16 cellular contexts compared by ENCODE assay signal in the genomic region with DNA sequence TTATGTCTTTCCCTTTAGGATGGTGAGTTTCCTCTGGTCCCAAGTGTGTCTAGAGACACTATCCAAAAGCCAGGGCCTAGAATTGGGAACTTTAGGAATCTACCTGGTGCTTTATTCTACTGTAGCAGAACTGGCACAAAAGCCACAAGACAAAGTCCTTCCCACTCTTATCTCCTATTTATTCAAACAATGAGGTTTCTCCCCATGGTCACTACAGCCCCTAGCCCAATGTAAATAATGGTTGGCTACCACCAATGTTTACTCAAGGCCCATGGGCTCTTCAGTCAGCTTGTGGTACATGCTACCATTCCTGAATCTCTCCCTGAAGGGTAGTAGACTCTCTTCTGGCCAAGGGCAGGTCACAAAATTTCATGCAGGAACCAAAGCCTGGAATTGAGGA.
A peak's percentile ranks its signal among the peaks of the same experiment; 100 is the strongest.
DNase-seq lines count a peak whose midpoint lies in the region; ATAC-seq, FAIRE-seq and TF ChIP-seq lines count a peak whose summit lies in the region.
"Had no signal": no experiment of that assay in that cellular context is flagged by ENCODE, and none has a peak within 500 bp of the region (broad histone marks: within the 10 kb centered on the region; RNA-seq: fewer than 3 reads in every experiment).

No MANE protein-coding gene starts in this region.

- no peaks in the 10 kb centered on the region for H3K79me2 ChIP-seq in HepG2 (ENCODE audit: insufficient read depth, low read length)

- H3K36me3 ChIP-seq in HepG2 (replicated peaks in 1 of 2; ENCODE audit: control insufficient read depth in 1 of 2, insufficient read depth in 2 of 2, low read length in 2 of 2) (no peaks in the 10 kb centered on the region), right lobe of liver (no peaks in the 10 kb centered on the region), endodermal cell (ENCODE audit: control insufficient read depth, insufficient read depth, low read length) (no peaks in the 10 kb centered on the region), heart right ventricle (no peaks in the 10 kb centered on the region)
- H3K36me3 ChIP-seq: BE2C, HAP-1 had no signal

- POLR2A ChIA-PET in HepG2 (lab: Yijun Ruan, JAX): no interaction called here

- CTCF ChIA-PET in HepG2 (lab: Yijun Ruan, JAX; ENCODE audit: low intra/inter-chr PET ratio, low total read pairs): interaction anchor here (1.5 to 1.8 kb wide), 4 partner anchors 917 to 1858 kb away, joined by 3 to 14 read pairs (median 6); no protein-coding TSS in a partner anchor

- 0 out of 2 replicates have a peak overlapping the region, but pooled peaks have one; percentile 4 for H3K4me2 ChIP-seq in HepG2 (ENCODE audit: low read depth, low read length)

- peaks cover 5% of the 10 kb centered on the region for H3K9me3 Mint-ChIP-seq in endodermal cell

- no peak for TF ChIP-seq CTCF in HepG2 (CRISPR knock-in tag; IDR thresholded peaks at IDR 0.05)
- TF ChIP-seq CTCF in right lobe of liver (IDR thresholded peaks at IDR 0.05): no peak
- TF ChIP-seq CTCF in endodermal cell (conservative IDR thresholded peaks at IDR 0.05): no peak
- TF ChIP-seq CTCF in heart right ventricle (IDR thresholded peaks at IDR 0.05): no peak

- in situ Hi-C loops in HepG2 (cut with HindIII; ENCODE audit: extremely low pct_ligation_motif_present, low pct_unique_long_range_greater_than_20kb): loop anchor here (10.0 to 25.0 kb wide), 2 partner anchors 1142 to 1854 kb away; no protein-coding TSS in a partner anchor

- H3K9me3 ChIP-seq in HepG2 (ENCODE audit: low read length) (peaks cover 54% of the 10 kb centered on the region), right lobe of liver (no peaks in the 10 kb centered on the region), endodermal cell (ENCODE audit: control insufficient read depth, low read length) (peaks cover 10% of the 10 kb centered on the region), heart right ventricle (peaks cover 0 to 23% (median 6%) of the 10 kb centered on the region in 11 donors)
- H3K9me3 ChIP-seq: BE2C, Caco-2, HAP-1 had no signal

- H3K4me3 ChIP-seq in HepG2 (replicated peaks in 1 of 3; ENCODE audit: insufficient read depth in 1 of 3, low read depth in 2 of 3, low read length in 3 of 3): no peak overlapping the region
- no peak overlapping the region for H3K4me3 ChIP-seq in right lobe of liver
- peak overlapping the region; percentile 28 for H3K4me3 ChIP-seq in endodermal cell (ENCODE audit: low read length)
- H3K4me3 ChIP-seq in heart right ventricle: no peak overlapping the region
- H3K4me3 ChIP-seq: GM12878, HAP-1, K562 had no signal

- no peak for TF ChIP-seq POLR2A in HepG2 (IDR thresholded peaks at IDR 0.05; ENCODE audit: insufficient read depth in 1 of 2, low read depth in 2 of 2, low read length in 2 of 2)
- no peak for TF ChIP-seq POLR2A in right lobe of liver (IDR thresholded peaks at IDR 0.05)

- ATAC-seq in HepG2: peak; percentile 62
- no peak for ATAC-seq in right lobe of liver
- ATAC-seq in heart right ventricle: no peak
- ATAC-seq: GM12878, K562 had no signal

- no peak overlapping the region for H3K9ac ChIP-seq in HepG2 (ENCODE audit: insufficient read depth, low read depth, low read length)
- H3K9ac ChIP-seq in endodermal cell (ENCODE audit: extremely low read depth, low read length, poor library complexity, severe bottlenecking): no peak overlapping the region

- H3K27me3 ChIP-seq in HepG2 (ENCODE audit: control insufficient read depth in 1 of 2, insufficient read depth in 2 of 2, low read length in 2 of 2) (no peaks in the 10 kb centered on the region), right lobe of liver (no peaks in the 10 kb centered on the region), endodermal cell (ENCODE audit: control insufficient read depth, insufficient read depth, low read length, poor library complexity, severe bottlenecking) (no peaks in the 10 kb centered on the region), heart right ventricle (no peaks in the 10 kb centered on the region)
- H3K27me3 ChIP-seq: BE2C had no signal

- H3K36me3 Mint-ChIP-seq in endodermal cell (ENCODE audit: low read depth): no peaks in the 10 kb centered on the region
- H3K36me3 Mint-ChIP-seq: CD4-positive, CD25-positive, alpha-beta regulatory T cell; CD8-positive, alpha-beta memory T cell had no signal

- no peaks in the 10 kb centered on the region for H4K20me1 ChIP-seq in HepG2 (ENCODE audit: insufficient read depth, low read length)

- H3K27ac ChIP-seq in HepG2 (ENCODE audit: extremely low read length, insufficient read depth, low read length): no peak overlapping the region
- H3K27ac ChIP-seq in right lobe of liver: no peak overlapping the region
- H3K27ac ChIP-seq in endodermal cell (ENCODE audit: low read depth, low read length): no peak overlapping the region
- H3K27ac ChIP-seq in heart right ventricle: no peak overlapping the region

- intact Hi-C loops in HepG2 (cut with micrococcal nuclease; ENCODE audit: unreplicated experiment) (loop anchor here (5.0 kb wide), 1 partner anchor 1719 kb away; no protein-coding TSS in a partner anchor), right lobe of liver (cut with DNase I) (no loop called here), heart right ventricle (cut with DNase I) (no loop called here)

- BruUV-seq in HepG2 (replicated peaks; lab: Mats Ljungman, UMichigan): no TSS peak

- H3K27ac Mint-ChIP-seq in endodermal cell: peak overlapping the region; percentile 31
- H3K27ac Mint-ChIP-seq: CD4-positive, CD25-positive, alpha-beta regulatory T cell; CD8-positive, alpha-beta memory T cell had no signal

- H2AFZ ChIP-seq in HepG2 (ENCODE audit: low read length): no peak overlapping the region

- H3K27me3 Mint-ChIP-seq in endodermal cell (ENCODE audit: insufficient read depth): no peaks in the 10 kb centered on the region
- H3K27me3 Mint-ChIP-seq: CD4-positive, CD25-positive, alpha-beta regulatory T cell; CD8-positive, alpha-beta memory T cell had no signal

- no peak for TF ChIP-seq EP300 in HepG2 (IDR thresholded peaks at IDR 0.05; ENCODE audit: low read depth in 2 of 2, low read length in 2 of 2)
- no peak for TF ChIP-seq EP300 in HepG2 (CRISPR knock-in tag; IDR thresholded peaks at IDR 0.05; ENCODE audit: borderline replicate concordance)

- no peak overlapping the region for H3K4me3 Mint-ChIP-seq in endodermal cell
- H3K4me3 Mint-ChIP-seq: CD4-positive, CD25-positive, alpha-beta regulatory T cell; CD8-positive, alpha-beta memory T cell had no signal

- peak; percentile 30 for DNase-seq in HepG2 (ENCODE audit: low spot score)
- DNase-seq in right lobe of liver: no peak
- peak; percentile 16 to 22 for DNase-seq in NCI-H526 (lab: John Stamatoyannopoulos, UW)
- DNase-seq in endodermal cell: no peak
- DNase-seq in COLO829 (ENCODE audit: low spot score): no peak
- DNase-seq in globus pallidus (ENCODE audit: low spot score): no peak
- DNase-seq in heart right ventricle: no peak
- DNase-seq: C1 segment of cervical spinal cord; CD8-positive, alpha-beta memory T cell; DMS79 treated with DMSO at 0.1 percent for 48 hours had no signal

- peaks cover 10% of the 10 kb centered on the region for H3K4me1 Mint-ChIP-seq in endodermal cell
- H3K4me1 Mint-ChIP-seq: CD4-positive, CD25-positive, alpha-beta regulatory T cell; CD8-positive, alpha-beta memory T cell had no signal

- TF ChIP-seq RAD21 in HepG2 (CRISPR knock-in tag; IDR thresholded peaks at IDR 0.05): no peak

- H3K4me1 ChIP-seq in HepG2 (ENCODE audit: insufficient read depth, low read length) (peaks cover 8% of the 10 kb centered on the region), right lobe of liver (no peaks in the 10 kb centered on the region), endodermal cell (ENCODE audit: control insufficient read depth, insufficient read depth, low read length) (peaks cover 4% of the 10 kb centered on the region), heart right ventricle (no peaks in the 10 kb centered on the region)
- H3K4me1 ChIP-seq: HAP-1 had no signal

- FAIRE-seq in HepG2 (lab: Jason Lieb, UNC): no peak
- FAIRE-seq: GM12878, K562 had no signal

TF ChIP-seq in HepG2, 621 proteins besides CTCF, POLR2A, EP300 and RAD21:
- TF ChIP-seq ADNP (CRISPR knock-in tag; IDR thresholded peaks at IDR 0.05) (no peak), KDM6A (CRISPR knock-in tag; IDR thresholded peaks at IDR 0.05; ENCODE audit: low read depth) (no peak), HOXD1 (CRISPR knock-in tag; IDR thresholded peaks at IDR 0.05) (no peak), CBX5 (CRISPR knock-in tag; IDR thresholded peaks at IDR 0.05; ENCODE audit: borderline replicate concordance) (no peak), KLF11 (CRISPR knock-in tag; IDR thresholded peaks at IDR 0.05) (no peak), SOX13 (IDR thresholded peaks at IDR 0.05) (no peak), SOX13 (CRISPR knock-in tag; conservative IDR thresholded peaks at IDR 0.05 in 1 of 2, IDR thresholded peaks at IDR 0.05 in 1 of 2) (peak in 1 of 2 experiments; percentile 55; a peak in 1 of 4 replicates), ZFP82 (CRISPR knock-in tag; IDR thresholded peaks at IDR 0.05; ENCODE audit: borderline replicate concordance) (no peak), TBP (CRISPR knock-in tag; IDR thresholded peaks at IDR 0.05) (no peak), SOX6 (IDR thresholded peaks at IDR 0.05) (no peak), SOX6 (CRISPR knock-in tag; IDR thresholded peaks at IDR 0.05) (peak; percentile 56), ZFP41 (CRISPR knock-in tag; IDR thresholded peaks at IDR 0.05; ENCODE audit: borderline replicate concordance) (no peak), NFYC (CRISPR knock-in tag; IDR thresholded peaks at IDR 0.05) (no peak), FOXA1 (IDR thresholded peaks at IDR 0.05) (peak; percentile 53; the same call in 1 of the 2 replicates), FOXA1 (CRISPR knock-in tag; IDR thresholded peaks at IDR 0.05) (peak; percentile 51; the same call in 1 of the 2 replicates), ZNF792 (CRISPR knock-in tag; IDR thresholded peaks at IDR 0.05) (no peak), ZSCAN22 (CRISPR knock-in tag; IDR thresholded peaks at IDR 0.05) (no peak)
- TF ChIP-seq, protein P1, sequence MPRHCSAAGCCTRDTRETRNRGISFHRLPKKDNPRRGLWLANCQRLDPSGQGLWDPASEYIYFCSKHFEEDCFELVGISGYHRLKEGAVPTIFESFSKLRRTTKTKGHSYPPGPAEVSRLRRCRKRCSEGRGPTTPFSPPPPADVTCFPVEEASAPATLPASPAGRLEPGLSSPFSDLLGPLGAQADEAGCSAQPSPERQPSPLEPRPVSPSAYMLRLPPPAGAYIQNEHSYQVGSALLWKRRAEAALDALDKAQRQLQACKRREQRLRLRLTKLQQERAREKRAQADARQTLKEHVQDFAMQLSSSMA (CRISPR knock-in tag; IDR thresholded peaks at IDR 0.05): no peak

Comparison
In these comparisons a context has a peak if more than half of its experiments do, and no peak if none do; other contexts are left out.
1. DNase-seq: peak in HepG2 (single experiment) and NCI-H526 (2 of 2); none in right lobe of liver (0 of 3), endodermal cell (single experiment), COLO829 (single experiment), globus pallidus (single experiment) and heart right ventricle (0 of 2).